ENCODE assay signal across 8 cellular contexts in genomic region chr1:87330954-87331318, GRCh38. TPM values are rescaled to one million over a fixed set of nuclear protein-coding genes. Genes with fewer than 3 reads are reported as not detected.
A peak's percentile ranks its signal among the peaks of the same experiment; 100 is the strongest.
DNase-seq lines count a peak whose midpoint lies in the region; ATAC-seq lines count a peak whose summit lies in the region.

No MANE protein-coding gene starts in this region.

- H3K27me3 Mint-ChIP-seq in activated T-helper 1 cell treated with anti-CD3 and anti-CD28 coated beads, Interleukin-12 subunit alpha, Interleukin-12 subunit beta, Interleukin-2, Interleukin-4 antibody, amounts not matched to agents 30 ng/mL and 10 ng/mL and 1 ng/mL, durations not matched to agents 14 hours and 24 hours and 36 hours (ENCODE audit: insufficient read depth): no peaks in the 10 kb centered on the region
- H3K27me3 Mint-ChIP-seq in immature natural killer cell (ENCODE audit: low read depth in 3 of 3): peaks cover 8 to 29% (median 22%) of the 10 kb centered on the region in 3 donors

- intact Hi-C loops in activated T-helper 1 cell treated with anti-CD3 and anti-CD28 coated beads, Interleukin-12 subunit alpha, Interleukin-12 subunit beta, Interleukin-2, Interleukin-4 antibody, amounts not matched to agents 30 ng/mL and 10 ng/mL and 1 ng/mL, durations not matched to agents 14 hours and 24 hours and 36 hours (cut with micrococcal nuclease): loop anchor here (5.0 to 10.0 kb wide), 5 partner anchors 284 to 1624 kb away; partner anchors contain the start of genes GTF2B, ODF2L and ZNHIT6

- H3K36me3 ChIP-seq in subcutaneous abdominal adipose tissue (ENCODE audit: control insufficient read depth in 5 of 5, insufficient read depth in 5 of 5, low read length in 5 of 5): no peaks in the 10 kb centered on the region

- ATAC-seq in GM19395 (IDR thresholded peaks at IDR 0.05; ENCODE audit: unreplicated experiment): no peak
- ATAC-seq in HG03097 (IDR thresholded peaks at IDR 0.05; ENCODE audit: low FRiP score, unreplicated experiment): no peak

- H3K9me3 Mint-ChIP-seq in activated T-helper 1 cell treated with anti-CD3 and anti-CD28 coated beads, Interleukin-12 subunit alpha, Interleukin-12 subunit beta, Interleukin-2, Interleukin-4 antibody, amounts not matched to agents 30 ng/mL and 10 ng/mL and 1 ng/mL, durations not matched to agents 14 hours and 24 hours and 36 hours: no peaks in the 10 kb centered on the region
- peaks cover 0 to 2% (median 0%) of the 10 kb centered on the region in 6 donors for H3K9me3 Mint-ChIP-seq in immature natural killer cell

- peaks cover 8 to 60% (median 58%) of the 10 kb centered on the region in 5 donors for H3K4me1 ChIP-seq in subcutaneous abdominal adipose tissue (ENCODE audit: control insufficient read depth in 5 of 5, insufficient read depth in 5 of 5, low read length in 5 of 5)

- H3K27me3 ChIP-seq in subcutaneous abdominal adipose tissue (ENCODE audit: control insufficient read depth in 5 of 5, insufficient read depth in 4 of 5, low read length in 5 of 5): no peaks in the 10 kb centered on the region

- peak overlapping the region; percentile 76 to 93 (median 88) for H3K4me3 ChIP-seq in subcutaneous abdominal adipose tissue (ENCODE audit: low read depth in 1 of 5, low read length in 5 of 5)

- no peaks in the 10 kb centered on the region for H3K9me3 ChIP-seq in subcutaneous abdominal adipose tissue (ENCODE audit: control insufficient read depth in 5 of 5, low read length in 5 of 5)

- peak overlapping the region in 4 of 5 donors; percentile 16 to 84 (median 73) for H3K9ac ChIP-seq in subcutaneous abdominal adipose tissue (ENCODE audit: low read length in 5 of 5)

- H3K27ac ChIP-seq in subcutaneous abdominal adipose tissue (ENCODE audit: low read depth, low read length): peak overlapping the region; percentile 91

- peak overlapping the region; percentile 94 for H3K27ac Mint-ChIP-seq in activated T-helper 1 cell treated with anti-CD3 and anti-CD28 coated beads, Interleukin-12 subunit alpha, Interleukin-12 subunit beta, Interleukin-2, Interleukin-4 antibody, amounts not matched to agents 30 ng/mL and 10 ng/mL and 1 ng/mL, durations not matched to agents 14 hours and 24 hours and 36 hours
- H3K27ac Mint-ChIP-seq in immature natural killer cell: peak overlapping the region; percentile 90 to 96 (median 93)

- peaks cover 65% of the 10 kb centered on the region for H3K4me1 Mint-ChIP-seq in activated T-helper 1 cell treated with anti-CD3 and anti-CD28 coated beads, Interleukin-12 subunit alpha, Interleukin-12 subunit beta, Interleukin-2, Interleukin-4 antibody, amounts not matched to agents 30 ng/mL and 10 ng/mL and 1 ng/mL, durations not matched to agents 14 hours and 24 hours and 36 hours (ENCODE audit: low read depth)
- H3K4me1 Mint-ChIP-seq in immature natural killer cell: peaks cover 64 to 75% of the 10 kb centered on the region in 2 donors

- H3K4me3 Mint-ChIP-seq in activated T-helper 1 cell treated with anti-CD3 and anti-CD28 coated beads, Interleukin-12 subunit alpha, Interleukin-12 subunit beta, Interleukin-2, Interleukin-4 antibody, amounts not matched to agents 30 ng/mL and 10 ng/mL and 1 ng/mL, durations not matched to agents 14 hours and 24 hours and 36 hours: peak overlapping the region; percentile 93
- H3K4me3 Mint-ChIP-seq in immature natural killer cell: peak overlapping the region; percentile 91 to 99 (median 97)

- H3K36me3 Mint-ChIP-seq in activated T-helper 1 cell treated with anti-CD3 and anti-CD28 coated beads, Interleukin-12 subunit alpha, Interleukin-12 subunit beta, Interleukin-2, Interleukin-4 antibody, amounts not matched to agents 30 ng/mL and 10 ng/mL and 1 ng/mL, durations not matched to agents 14 hours and 24 hours and 36 hours (ENCODE audit: low read depth): peaks cover 24% of the 10 kb centered on the region
- H3K36me3 Mint-ChIP-seq in immature natural killer cell: no peaks in the 10 kb centered on the region

- peak; percentile 65 for DNase-seq in NCI-H345 treated with DMSO at 0.1 percent for 48 hours (lab: John Stamatoyannopoulos, UW; ENCODE audit: unreplicated experiment)
- DNase-seq in NCI-H345 (lab: John Stamatoyannopoulos, UW): no peak
- DNase-seq in activated T-helper 1 cell treated with anti-CD3 and anti-CD28 coated beads, Interleukin-12 subunit alpha, Interleukin-12 subunit beta, Interleukin-2, Interleukin-4 antibody, amounts not matched to agents 30 ng/mL and 10 ng/mL and 1 ng/mL, durations not matched to agents 14 hours and 24 hours and 36 hours (ENCODE audit: low spot score): no peak
- DNase-seq in immature natural killer cell: no peak
- no peak for DNase-seq in NOMO-1 treated with DMSO at 0.1 percent for 48 hours (lab: John Stamatoyannopoulos, UW; ENCODE audit: unreplicated experiment)

RNA-seq across cellular contexts. Expression of gene LMO4, which starts 2.3 kb away (rescaled TPM):
- total RNA-seq in activated T-helper 1 cell treated with anti-CD3 and anti-CD28 coated beads, Interleukin-12 subunit alpha, Interleukin-12 subunit beta, Interleukin-2, Interleukin-4 antibody, amounts not matched to agents 30 ng/mL and 10 ng/mL and 1 ng/mL, durations not matched to agents 14 hours and 24 hours and 36 hours: 41.1 and 47.8 TPM in 2 replicates
- 10 to 100 TPM; 34.4 to 57.5 (median 46.1) TPM for polyA plus RNA-seq in immature natural killer cell
